12 cellular contexts compared by ENCODE assay signal in the genomic region with DNA sequence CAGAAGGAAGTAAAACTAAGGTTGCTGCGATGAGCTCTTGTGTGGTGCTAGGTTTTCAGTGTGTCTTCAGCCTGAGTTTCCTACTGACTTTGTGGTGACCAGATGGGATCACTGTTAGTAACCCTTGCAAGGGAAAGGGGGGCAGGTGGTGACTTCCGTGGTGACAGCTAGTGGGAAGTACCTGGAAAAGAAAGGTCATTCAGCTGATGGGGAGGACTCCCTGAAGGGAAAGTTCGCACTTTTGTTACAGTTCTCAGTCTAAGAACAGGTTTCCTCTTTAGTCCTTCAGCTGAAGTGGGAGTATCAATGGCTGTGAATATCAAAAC. TPM values are rescaled to one million over a fixed set of nuclear protein-coding genes. Genes with fewer than 3 reads are reported as not detected.
A peak's percentile ranks its signal among the peaks of the same experiment; 100 is the strongest.
DNase-seq lines count a peak whose midpoint lies in the region; ATAC-seq, FAIRE-seq and TF ChIP-seq lines count a peak whose summit lies in the region.
"Had no signal": no experiment of that assay in that cellular context is flagged by ENCODE, and none has a peak within 500 bp of the region (broad histone marks: within the 10 kb centered on the region; RNA-seq: fewer than 3 reads in every experiment).

No MANE protein-coding gene starts in this region.

- H3K9me3 ChIP-seq in DOHH2 (ENCODE audit: control insufficient read depth, insufficient read depth, low read length): no peaks in the 10 kb centered on the region
- H3K9me3 ChIP-seq: gastrocnemius medialis, ovary, thoracic aorta had no signal

- TF ChIP-seq CTCF in DOHH2 (IDR thresholded peaks at IDR 0.05; ENCODE audit: low read depth, low read length, poor library complexity, severe bottlenecking) (no peak), nephron progenitor cell (IDR thresholded peaks at IDR 0.05) (no peak)

- ATAC-seq in HG02610 (IDR thresholded peaks at IDR 0.05; ENCODE audit: unreplicated experiment): peak; percentile 38
- no peak for ATAC-seq in activated T-cell treated with anti-CD3 and anti-CD28 coated beads, Interleukin-2, amount 50 U/mL, for 4 hours
- ATAC-seq in GM21526 (IDR thresholded peaks at IDR 0.05; ENCODE audit: low FRiP score, unreplicated experiment): no peak
- ATAC-seq in GM21528 (IDR thresholded peaks at IDR 0.05; ENCODE audit: low FRiP score, unreplicated experiment): no peak
- ATAC-seq: gastrocnemius medialis had no signal

- H3K27ac ChIP-seq in DOHH2 (ENCODE audit: low read depth, low read length): no peak overlapping the region
- H3K27ac ChIP-seq: gastrocnemius medialis, ovary, thoracic aorta had no signal

- H3K4me1 ChIP-seq in DOHH2 (ENCODE audit: control insufficient read depth, low read length): peaks cover 30% of the 10 kb centered on the region

- H3K9me3 Mint-ChIP-seq in activated T-cell treated with anti-CD3 and anti-CD28 coated beads, Interleukin-2, amount 50 U/mL, for 4 hours: no peaks in the 10 kb centered on the region
- H3K9me3 Mint-ChIP-seq in nephron progenitor cell: no peaks in the 10 kb centered on the region

- H3K4me2 ChIP-seq in DOHH2 (ENCODE audit: low read length): peak overlapping the region; percentile 100

- no peak for FAIRE-seq in HTR-8/SVneo (lab: Jason Lieb, UNC)

- peaks cover 17% of the 10 kb centered on the region; the same call in 1 of the 2 replicates for H4K20me1 ChIP-seq in DOHH2 (ENCODE audit: control insufficient read depth, insufficient read depth, low read depth, low read length)

- H3F3A ChIP-seq in DOHH2 (ENCODE audit: control insufficient read depth, insufficient read depth): no peaks in the 10 kb centered on the region

- no peaks in the 10 kb centered on the region for H3K9me2 ChIP-seq in DOHH2 (replicated peaks; ENCODE audit: control insufficient read depth, low read length)

- peak overlapping the region; percentile 99 for H3K4me3 ChIP-seq in DOHH2 (ENCODE audit: low read length)
- H3K4me3 ChIP-seq: ovary had no signal

- H3K27me3 ChIP-seq in DOHH2 (ENCODE audit: control insufficient read depth, low read length): no peaks in the 10 kb centered on the region
- H3K27me3 ChIP-seq: gastrocnemius medialis, ovary had no signal

- peak overlapping the region; percentile 50 for H3K27ac Mint-ChIP-seq in nephron progenitor cell

- H3K36me3 Mint-ChIP-seq in activated T-cell treated with anti-CD3 and anti-CD28 coated beads, Interleukin-2, amount 50 U/mL, for 4 hours (ENCODE audit: insufficient read depth): no peaks in the 10 kb centered on the region
- peaks cover 5% of the 10 kb centered on the region for H3K36me3 Mint-ChIP-seq in nephron progenitor cell (ENCODE audit: low read depth)

- H3K79me2 ChIP-seq in DOHH2 (ENCODE audit: control insufficient read depth, low read length): peaks cover 51% of the 10 kb centered on the region

- no peaks in the 10 kb centered on the region for H3K27me3 Mint-ChIP-seq in activated T-cell treated with anti-CD3 and anti-CD28 coated beads, Interleukin-2, amount 50 U/mL, for 4 hours (ENCODE audit: low read depth)
- no peaks in the 10 kb centered on the region for H3K27me3 Mint-ChIP-seq in nephron progenitor cell (ENCODE audit: low read depth, poor library complexity)

- DNase-seq in activated T-cell treated with anti-CD3 and anti-CD28 coated beads, Interleukin-2, amount 50 U/mL, for 4 hours: no peak
- DNase-seq in nephron progenitor cell: no peak
- DNase-seq in NCI-H1694 (lab: John Stamatoyannopoulos, UW): no peak
- DNase-seq in HTR-8/SVneo (ENCODE audit: insufficient read length, low spot score): no peak
- DNase-seq: gastrocnemius medialis, NCI-H69, ovary had no signal

- H3K36me3 ChIP-seq in DOHH2 (ENCODE audit: control insufficient read depth, low read length): peaks cover 20% of the 10 kb centered on the region
- H3K36me3 ChIP-seq: ovary had no signal

- H3K4me3 Mint-ChIP-seq in activated T-cell treated with anti-CD3 and anti-CD28 coated beads, Interleukin-2, amount 50 U/mL, for 4 hours: peak overlapping the region; percentile 92
- peak overlapping the region; percentile 52 for H3K4me3 Mint-ChIP-seq in nephron progenitor cell

- H3K4me1 Mint-ChIP-seq in activated T-cell treated with anti-CD3 and anti-CD28 coated beads, Interleukin-2, amount 50 U/mL, for 4 hours (ENCODE audit: low read depth): peaks cover 40% of the 10 kb centered on the region
- peaks cover 27% of the 10 kb centered on the region for H3K4me1 Mint-ChIP-seq in nephron progenitor cell

RNA-seq across cellular contexts. Expression of gene ATP6V0A2, which starts 2.1 kb away (rescaled TPM):
- total RNA-seq in activated T-cell treated with anti-CD3 and anti-CD28 coated beads, Interleukin-2, amount 50 U/mL, for 4 hours: 100 to 1,000 TPM in 2 of 3 donors, 10 to 100 TPM in 1; 95.5 to 130 (median 114) TPM

RNA-seq across cellular contexts. Expression of gene TCTN2, which starts 43.4 kb away (rescaled TPM):
- 1 to 10 TPM; 2.4 to 4.3 (median 3.5) TPM for total RNA-seq in activated T-cell treated with anti-CD3 and anti-CD28 coated beads, Interleukin-2, amount 50 U/mL, for 4 hours

RNA-seq across cellular contexts. Expression of gene DNAH10, which starts 47.8 kb away (rescaled TPM):
- total RNA-seq in activated T-cell treated with anti-CD3 and anti-CD28 coated beads, Interleukin-2, amount 50 U/mL, for 4 hours: under 1 TPM; 0.14 to 0.24 (median 0.20) TPM
